12 cellular contexts compared by ENCODE assay signal in genomic region chr13:93900735-93901134, GRCh38.
"Had no signal": no experiment of that assay in that cellular context is flagged by ENCODE, and none has a peak within 500 bp of the region (broad histone marks: within the 10 kb centered on the region; RNA-seq: fewer than 3 reads in every experiment).

No MANE protein-coding gene starts in this region.

- DNase-seq: activated CD4-positive, alpha-beta T cell treated with anti-CD3 and anti-CD28 coated beads, Interleukin-2, amount 10 ng/mL, durations not matched to agents 24 days and 14 days; activated CD8-positive, alpha-beta T cell treated with anti-CD3 and anti-CD28 coated beads for 36 hours; activated naive CD4-positive, alpha-beta T cell treated with anti-CD3 and anti-CD28 coated beads for 36 hours; activated T-cell treated with anti-CD3 and anti-CD28 coated beads, Interleukin-2, amount 50 U/mL, for 24 hours; anterior cingulate cortex; effector memory CD8-positive, alpha-beta T cell; heart right ventricle; lower lobe of right lung; retina; T1000 had no signal

- H3K9me3 ChIP-seq: lower lobe of right lung, tibial nerve had no signal

- H3K4me1 ChIP-seq: lower lobe of right lung, tibial nerve had no signal

- H3K27me3 ChIP-seq: heart right ventricle, tibial nerve had no signal

- ATAC-seq: activated CD8-positive, alpha-beta T cell treated with anti-CD3 and anti-CD28 coated beads for 36 hours; effector memory CD8-positive, alpha-beta T cell; lower lobe of right lung; natural killer cell treated with Interleukin-12 subunit alpha and Interleukin-12 subunit beta and Interleukin-15 and Interleukin-18, amount 100 ng/mL, for 72 hours had no signal

- H3K27ac ChIP-seq: lower lobe of right lung had no signal

- H3K4me3 ChIP-seq: heart right ventricle, lower lobe of right lung, tibial nerve had no signal

- H3K36me3 ChIP-seq: heart right ventricle, lower lobe of right lung, tibial nerve had no signal
